23 cellular contexts compared by ENCODE assay signal in genomic region chr1:39564941-39565340, GRCh38.
"Had no signal": no experiment of that assay in that cellular context is flagged by ENCODE, and none has a peak within 500 bp of the region (broad histone marks: within the 10 kb centered on the region; RNA-seq: fewer than 3 reads in every experiment).

No MANE protein-coding gene starts in this region.

- H3K4me1 ChIP-seq: foreskin keratinocyte, lower lobe of right lung, testis, tibial nerve, upper lobe of right lung, vagina had no signal

- DNase-seq: dermis blood vessel endothelial cell; erythroblast; foreskin keratinocyte; immature natural killer cell; left cardiac atrium; left ventricle myocardium inferior; lower lobe of right lung; mesenchymal stem cell; naive thymus-derived CD4-positive, alpha-beta T cell; nephron progenitor cell; psoas muscle; retina; spleen; stimulated activated CD4-positive, alpha-beta T cell treated with anti-CD3 and anti-CD28 coated beads, Interleukin-15, amount 100 ng/mL, for 24 hours; stimulated activated CD4-positive, alpha-beta T cell treated with anti-CD3 and anti-CD28 coated beads, Interleukin-1b, Interleukin-23, amount 100 ng/mL, for 48 hours; stimulated activated CD4-positive, alpha-beta T cell treated with anti-CD3 and anti-CD28 coated beads, Interleukin-4, amount 100 ng/mL, for 24 hours; stimulated activated naive B cell treated with anti-CD40 and anti-IgM and Interleukin-4, amounts not matched to agents 10 μg/mL and 1 μg/mL and 100 μg/mL, for 72 hours; stimulated activated naive CD8-positive, alpha-beta T cell treated with anti-CD3 and anti-CD28 coated beads, Interleukin-15, amount 100 ng/mL, for 72 hours; testis; upper lobe of right lung had no signal

- ATAC-seq: foreskin keratinocyte; left cardiac atrium; lower lobe of right lung; naive thymus-derived CD4-positive, alpha-beta T cell; sciatic nerve; stimulated activated naive B cell treated with anti-CD40 and anti-IgM and Interleukin-4, amounts not matched to agents 10 μg/mL and 1 μg/mL and 100 μg/mL, for 72 hours; stimulated activated naive CD8-positive, alpha-beta T cell treated with anti-CD3 and anti-CD28 coated beads, Interleukin-15, amount 100 ng/mL, for 72 hours had no signal

- H3K4me3 ChIP-seq: left ventricle myocardium inferior, lower lobe of right lung, psoas muscle, spleen, testis, tibial nerve, upper lobe of right lung, vagina had no signal

- H3K27ac ChIP-seq: foreskin keratinocyte, left ventricle myocardium inferior, lower lobe of right lung, psoas muscle, spleen, tibial nerve, upper lobe of right lung, vagina had no signal

- H3K27me3 ChIP-seq: foreskin keratinocyte, spleen, testis, tibial nerve, upper lobe of right lung, vagina had no signal

- H3K9me3 ChIP-seq: left ventricle myocardium inferior, lower lobe of right lung, psoas muscle, spleen, testis, tibial nerve, upper lobe of right lung, vagina had no signal
